Comparison of ENCODE assay signal across 24 cellular contexts in genomic region chr7:155123413-155123812, GRCh38. TPM values are rescaled to one million over a fixed set of nuclear protein-coding genes. Genes with fewer than 3 reads are reported as not detected.
DNase-seq lines count a peak whose midpoint lies in the region; ATAC-seq and TF ChIP-seq lines count a peak whose summit lies in the region.
"Had no signal": no experiment of that assay in that cellular context is flagged by ENCODE, and none has a peak within 500 bp of the region (broad histone marks: within the 10 kb centered on the region; RNA-seq: fewer than 3 reads in every experiment).

No MANE protein-coding gene starts in this region.

- H4K20me1 ChIP-seq in KMS-11 (ENCODE audit: insufficient read depth) = no peaks in the 10 kb centered on the region
- H4K20me1 ChIP-seq: BLaER1 treated with 17β-estradiol and CSF1 and Interleukin-3, amounts not matched to agents 10 nM and 100 nM had no signal

- H3K27ac Mint-ChIP-seq in activated B cell treated with CpG ODN at 0.5 μM for 24 hours = peak overlapping the region; percentile 19
- H3K27ac Mint-ChIP-seq in stimulated activated naive B cell treated with anti-CD40 and anti-IgM and Interleukin-4, amounts not matched to agents 10 μg/mL and 1 μg/mL and 100 μg/mL, for 72 hours = no peak overlapping the region
- H3K27ac Mint-ChIP-seq: CD14-positive monocyte; CD4-positive, alpha-beta T cell; HFFc6 had no signal

- H3K4me1 Mint-ChIP-seq in activated B cell treated with CpG ODN at 0.5 μM for 24 hours = peaks cover 5% of the 10 kb centered on the region
- H3K4me1 Mint-ChIP-seq in stimulated activated naive B cell treated with anti-CD40 and anti-IgM and Interleukin-4, amounts not matched to agents 10 μg/mL and 1 μg/mL and 100 μg/mL, for 72 hours = peaks cover 8 to 14% of the 10 kb centered on the region in 2 donors
- H3K4me1 Mint-ChIP-seq: CD14-positive monocyte had no signal

- intact Hi-C loops in activated B cell treated with CpG ODN at 0.5 μM for 24 hours (cut with micrococcal nuclease) = no loop called here

- H3K27ac ChIP-seq in 22Rv1 (0 out of 2 replicates have a peak overlapping the region, but pooled peaks have one; percentile 34), KMS-11 (peak overlapping the region; percentile 66)
- H3K27ac ChIP-seq: A549; BLaER1 treated with 17β-estradiol and CSF1 and Interleukin-3, amounts not matched to agents 10 nM and 100 nM had no signal

- H3K79me2 ChIP-seq in KMS-11 (ENCODE audit: insufficient read depth, low read depth) = no peaks in the 10 kb centered on the region

- H3K4me2 ChIP-seq in KMS-11 = peak overlapping the region; percentile 56
- H3K4me2 ChIP-seq: A549; BLaER1 treated with 17β-estradiol and CSF1 and Interleukin-3, amounts not matched to agents 10 nM and 100 nM had no signal

- peaks cover 7% of the 10 kb centered on the region for H3K9me3 Mint-ChIP-seq in activated B cell treated with CpG ODN at 0.5 μM for 24 hours
- peaks cover 8 to 12% of the 10 kb centered on the region in 2 donors for H3K9me3 Mint-ChIP-seq in stimulated activated naive B cell treated with anti-CD40 and anti-IgM and Interleukin-4, amounts not matched to agents 10 μg/mL and 1 μg/mL and 100 μg/mL, for 72 hours

- no peaks in the 10 kb centered on the region for H3K27me3 ChIP-seq in KMS-11 (ENCODE audit: insufficient read depth, low read depth)
- H3K27me3 ChIP-seq: BLaER1 treated with 17β-estradiol and CSF1 and Interleukin-3, amounts not matched to agents 10 nM and 100 nM had no signal

- H3K4me3 Mint-ChIP-seq in activated B cell treated with CpG ODN at 0.5 μM for 24 hours = no peak overlapping the region
- H3K4me3 Mint-ChIP-seq in stimulated activated naive B cell treated with anti-CD40 and anti-IgM and Interleukin-4, amounts not matched to agents 10 μg/mL and 1 μg/mL and 100 μg/mL, for 72 hours = no peak overlapping the region
- H3K4me3 Mint-ChIP-seq: CD14-positive monocyte; CD4-positive, alpha-beta T cell; HFFc6 had no signal

- ATAC-seq in activated B cell treated with CpG ODN at 0.5 μM for 24 hours (ENCODE audit: low read depth) (no peak), HG03097 (IDR thresholded peaks at IDR 0.05; ENCODE audit: low FRiP score, unreplicated experiment) (no peak), HG02852 (IDR thresholded peaks at IDR 0.05; ENCODE audit: unreplicated experiment) (no peak)
- peak; percentile 51 to 69 for ATAC-seq in stimulated activated naive B cell treated with anti-CD40 and anti-IgM and Interleukin-4, amounts not matched to agents 10 μg/mL and 1 μg/mL and 100 μg/mL, for 72 hours (replicated peaks)
- ATAC-seq: A549 had no signal

- DNase-seq in activated B cell treated with CpG ODN at 0.5 μM for 24 hours = no peak
- DNase-seq in stimulated activated naive B cell treated with anti-CD40 and anti-IgM and Interleukin-4, amounts not matched to agents 10 μg/mL and 1 μg/mL and 100 μg/mL, for 72 hours = no peak
- DNase-seq in NCI-H748 (lab: John Stamatoyannopoulos, UW; ENCODE audit: unreplicated experiment) = no peak
- DNase-seq: 8988T; ACHN; AML-193; BE2C; Calu3; CD4-positive, alpha-beta T cell; COR-L47; DMS79 treated with DMSO at 0.1 percent for 48 hours; GF-D8; GOT3; HFFc6 had no signal

- H3K9ac ChIP-seq in KMS-11 = peak overlapping the region; percentile 15; the same call in 1 of the 2 replicates
- H3K9ac ChIP-seq: BLaER1 treated with 17β-estradiol and CSF1 and Interleukin-3, amounts not matched to agents 10 nM and 100 nM had no signal

- POLR2A ChIA-PET in activated B cell treated with CpG ODN at 0.5 μM for 24 hours (lab: Charles Lee) = no interaction called here

- no peaks in the 10 kb centered on the region for H3K36me3 ChIP-seq in KMS-11 (ENCODE audit: insufficient read depth)
- H3K36me3 ChIP-seq: BE2C; BLaER1 treated with 17β-estradiol and CSF1 and Interleukin-3, amounts not matched to agents 10 nM and 100 nM; HAP-1 had no signal

- TF ChIP-seq CTCF in 22Rv1 (IDR thresholded peaks at IDR 0.05) (no peak), KMS-11 (conservative IDR thresholded peaks at IDR 0.05; ENCODE audit: low read depth, low read length) (no peak), activated B cell treated with CpG ODN at 0.5 μM for 24 hours (IDR thresholded peaks at IDR 0.05) (no peak)

- CTCF ChIA-PET in activated B cell treated with CpG ODN at 0.5 μM for 24 hours (lab: Charles Lee) = no interaction called here

- H3K4me3 ChIP-seq in KMS-11 (IDR thresholded peaks at IDR 0.05; ENCODE audit: insufficient read depth, low read depth, low read length) = no peak overlapping the region
- H3K4me3 ChIP-seq: A549; BLaER1 treated with 17β-estradiol and CSF1 and Interleukin-3, amounts not matched to agents 10 nM and 100 nM; HAP-1 had no signal

- no peaks in the 10 kb centered on the region for H3K36me3 Mint-ChIP-seq in activated B cell treated with CpG ODN at 0.5 μM for 24 hours (ENCODE audit: low read depth)
- H3K36me3 Mint-ChIP-seq in stimulated activated naive B cell treated with anti-CD40 and anti-IgM and Interleukin-4, amounts not matched to agents 10 μg/mL and 1 μg/mL and 100 μg/mL, for 72 hours = peaks cover 0 to 5% of the 10 kb centered on the region in 2 donors
- H3K36me3 Mint-ChIP-seq: CD14-positive monocyte had no signal

- peaks cover 18% of the 10 kb centered on the region for H3K4me1 ChIP-seq in KMS-11 (ENCODE audit: low read depth, poor library complexity, severe bottlenecking)
- H3K4me1 ChIP-seq: A549; BE2C; BLaER1 treated with 17β-estradiol and CSF1 and Interleukin-3, amounts not matched to agents 10 nM and 100 nM; HAP-1 had no signal

- peak overlapping the region; percentile 33; the same call in 1 of the 2 replicates for H2AFZ ChIP-seq in KMS-11 (ENCODE audit: low read depth)

- peaks cover 2% of the 10 kb centered on the region for H3K27me3 Mint-ChIP-seq in activated B cell treated with CpG ODN at 0.5 μM for 24 hours
- H3K27me3 Mint-ChIP-seq in stimulated activated naive B cell treated with anti-CD40 and anti-IgM and Interleukin-4, amounts not matched to agents 10 μg/mL and 1 μg/mL and 100 μg/mL, for 72 hours = peaks cover 34% of the 10 kb centered on the region in 2 donors

RNA-seq across cellular contexts. Expression of gene HTR5A, which starts 53.3 kb away (rescaled TPM):
- total RNA-seq in activated B cell treated with CpG ODN at 0.5 μM for 24 hours = not detected in 2 replicates
- total RNA-seq: Calu3; CD4-positive, alpha-beta T cell; Daoy; G401; HFFc6 had no signal

Comparison
In these comparisons a context has a peak if more than half of its experiments do, and no peak if none do; other contexts are left out.
1. ATAC-seq: peak in stimulated activated naive B cell treated with anti-CD40 and anti-IgM and Interleukin-4, amounts not matched to agents 10 μg/mL and 1 μg/mL and 100 μg/mL, for 72 hours (2 of 2); none in activated B cell treated with CpG ODN at 0.5 μM for 24 hours (single experiment), HG03097 (single experiment) and HG02852 (single experiment).